Comparison of ENCODE assay signal across 8 cellular contexts in the genomic region with DNA sequence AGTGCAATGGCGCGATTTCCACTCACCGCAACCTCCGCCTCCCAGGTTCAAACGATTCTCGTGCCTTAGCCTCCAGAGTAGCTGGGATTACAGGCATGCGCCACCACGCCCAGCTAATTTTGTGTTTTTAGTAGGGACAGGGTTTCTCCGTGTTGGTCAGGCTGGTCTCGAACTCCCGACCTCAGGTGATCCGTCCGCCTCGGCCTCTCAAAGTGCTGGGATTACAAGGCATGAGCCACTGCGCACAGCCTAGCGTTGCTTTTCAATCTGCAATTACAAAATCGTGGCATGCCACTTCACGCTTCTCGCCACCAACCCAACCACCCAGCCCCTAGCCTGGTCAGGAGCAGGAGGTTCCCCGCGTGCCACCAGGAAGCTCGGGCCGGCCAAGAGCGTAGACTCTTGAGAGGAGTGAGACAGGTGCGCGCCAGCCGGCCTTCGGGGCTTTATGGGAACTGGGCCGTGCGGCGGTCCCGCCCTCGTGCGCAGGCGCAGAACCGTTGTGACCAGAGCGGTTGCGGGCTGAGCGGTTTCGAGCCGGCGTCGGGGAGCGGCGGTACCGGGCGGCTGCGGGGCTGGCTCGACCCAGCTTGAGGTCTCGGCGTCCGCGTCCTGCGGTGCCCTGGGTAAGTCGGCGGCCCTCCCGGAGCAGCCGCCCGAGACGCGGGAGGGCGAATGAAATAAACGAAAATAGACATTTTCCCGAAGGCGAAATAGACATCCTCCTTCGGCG. TPM values are rescaled to one million over a fixed set of nuclear protein-coding genes. Genes with fewer than 3 reads are reported as not detected.
DNase-seq lines count a peak whose midpoint lies in the region; ATAC-seq and TF ChIP-seq lines count a peak whose summit lies in the region.

A gene (plus strand): TSS at position 500 of the 733 bp plus-strand sequence. CDS start 530 bp downstream, outside the sequence.

- H3K4me3 ChIP-seq in BLaER1, result peak within 1 kb of the TSS; percentile 71
- H3K4me3 ChIP-seq in WERI-Rb-1 (ENCODE audit: low read depth, low read length), result peak within 1 kb of the TSS; percentile 94
- H3K4me3 ChIP-seq in mammary epithelial cell (replicated peaks in 1 of 3; ENCODE audit: insufficient read depth in 1 of 3, low read depth in 2 of 3, low read length in 3 of 3), result peak within 1 kb of the TSS; percentile 48 to 56 (median 51)
- peak within 1 kb of the TSS; percentile 60 to 82 (median 75) for H3K4me3 ChIP-seq in skeletal muscle tissue (ENCODE audit: low read length in 3 of 3)

- in situ Hi-C loops in mammary epithelial cell (cut with MboI; ENCODE audit: low sequenced_read_pairs in 2 of 2), result no loop called here

- intact Hi-C loops in mammary epithelial cell (cut with micrococcal nuclease), result no loop called here

- H3K9me3 ChIP-seq in BLaER1 (peaks cover 19% of the 10 kb centered on the region), WERI-Rb-1 (ENCODE audit: severe bottlenecking) (no peaks in the 10 kb centered on the region), mammary epithelial cell (replicated peaks; ENCODE audit: insufficient read depth, low read length) (no peaks in the 10 kb centered on the region), skeletal muscle tissue (ENCODE audit: control insufficient read depth in 3 of 3, low read length in 3 of 3) (no peaks in the 10 kb centered on the region)

- H3K27me3 ChIP-seq in BLaER1, result peaks cover 60% of the 10 kb centered on the region
- H3K27me3 ChIP-seq in WERI-Rb-1 (ENCODE audit: insufficient read depth, low read depth, severe bottlenecking), result no peaks in the 10 kb centered on the region
- H3K27me3 ChIP-seq in mammary epithelial cell (ENCODE audit: insufficient read depth, low read length), result peaks cover 3% of the 10 kb centered on the region
- peaks cover 0 to 11% (median 3%) of the 10 kb centered on the region in 3 donors for H3K27me3 ChIP-seq in skeletal muscle tissue (ENCODE audit: control insufficient read depth in 3 of 3, insufficient read depth in 3 of 3, low read length in 3 of 3)

- H3K27ac ChIP-seq in BLaER1 (no peak within 1 kb of the TSS), WERI-Rb-1 (peak within 1 kb of the TSS; percentile 88), mammary epithelial cell (ENCODE audit: insufficient read depth, low read depth, low read length) (no peak within 1 kb of the TSS), skeletal muscle tissue (ENCODE audit: low read depth, low read length) (no peak within 1 kb of the TSS)

- peak within 1 kb of the TSS; percentile 92 for H2AFZ ChIP-seq in mammary epithelial cell (ENCODE audit: low read depth, low read length)

- CTCF ChIA-PET in mammary epithelial cell (lab: Charles Lee; ENCODE audit: low non-redundant PET), result interaction anchor here (0.5 to 0.6 kb wide), 2 partner anchors 8 to 58 kb away, joined by 3 to 5 read pairs; no protein-coding TSS in a partner anchor

- no TSS peak for BruUV-seq in mammary epithelial cell (replicated peaks; lab: Mats Ljungman, UMichigan)

- peak; percentile 67 for ATAC-seq in GM21723 (IDR thresholded peaks at IDR 0.05; ENCODE audit: unreplicated experiment)
- no peak for ATAC-seq in HG02763 (IDR thresholded peaks at IDR 0.05; ENCODE audit: unreplicated experiment)

- no peaks in the 10 kb centered on the region for H3K36me3 ChIP-seq in BLaER1
- peaks cover 33% of the 10 kb centered on the region for H3K36me3 ChIP-seq in WERI-Rb-1
- H3K36me3 ChIP-seq in mammary epithelial cell (ENCODE audit: insufficient read depth, low read length), result no peaks in the 10 kb centered on the region
- H3K36me3 ChIP-seq in skeletal muscle tissue (ENCODE audit: control insufficient read depth in 3 of 3, insufficient read depth in 3 of 3, low read length in 3 of 3), result no peaks in the 10 kb centered on the region

- H4K20me1 ChIP-seq in BLaER1 (0 out of 2 replicates have a peak, but pooled peaks cover 6% of the 10 kb centered on the region), mammary epithelial cell (ENCODE audit: insufficient read depth, low read length) (no peaks in the 10 kb centered on the region)

- H3K4me2 ChIP-seq in BLaER1 (peak within 1 kb of the TSS; percentile 79), mammary epithelial cell (ENCODE audit: insufficient read depth, low read depth, low read length) (peak within 1 kb of the TSS; percentile 96)

- H3K9ac ChIP-seq in BLaER1 (peak within 1 kb of the TSS; percentile 55; the same call in 1 of the 2 replicates), mammary epithelial cell (ENCODE audit: insufficient read depth, low read length) (no peak within 1 kb of the TSS), skeletal muscle tissue (ENCODE audit: low read depth in 1 of 3, low read length in 3 of 3) (peak within 1 kb of the TSS; percentile 61 to 82 (median 68))

- H3K4me1 ChIP-seq in BLaER1 (peaks cover 31% of the 10 kb centered on the region), mammary epithelial cell (ENCODE audit: insufficient read depth, low read length) (peaks cover 5% of the 10 kb centered on the region), skeletal muscle tissue (ENCODE audit: control insufficient read depth in 3 of 3, insufficient read depth in 3 of 3, low read length in 3 of 3) (peaks cover 6 to 7% (median 7%) of the 10 kb centered on the region in 3 donors)

- no peaks in the 10 kb centered on the region for H3K79me2 ChIP-seq in mammary epithelial cell (ENCODE audit: insufficient read depth, low read length)

- dilution Hi-C loops in mammary epithelial cell (cut with HindIII; ENCODE audit: low sequenced_read_pairs), result no loop called here

- no peak for TF ChIP-seq CTCF in WERI-Rb-1 (IDR thresholded peaks at IDR 0.05; ENCODE audit: low read depth, low read length)
- TF ChIP-seq CTCF in mammary epithelial cell (conservative IDR thresholded peaks at IDR 0.05 in 1 of 2, IDR thresholded peaks at IDR 0.05 in 1 of 2; ENCODE audit: extremely low read depth in 1 of 2, insufficient read depth in 1 of 2, low read depth in 1 of 2, low read length in 2 of 2), result no peak

- 72% methylated on average over 20 of the region's 67 CpGs for WGBS in mammary epithelial cell (ENCODE audit: low coverage, missing lambda C conversion rate)

- peak; percentile 84 for DNase-seq in NCI-H2081 treated with DMSO at 0.1 percent for 48 hours (lab: John Stamatoyannopoulos, UW)
- DNase-seq in WERI-Rb-1, result peak; percentile 94
- peak; percentile 40 for DNase-seq in mammary epithelial cell
- DNase-seq in iPS-NIHi11 (ENCODE audit: low spot score), result peak; percentile 91

RNA-seq across cellular contexts. Expression of the gene that starts here (rescaled TPM):
- under 1 TPM in 1 of 2 donors, not detected in 1; 0.50 TPM for total RNA-seq in mammary epithelial cell
- 0.32 TPM for polyA plus RNA-seq in mammary epithelial cell
- polyA minus RNA-seq in mammary epithelial cell, result not detected
- total RNA-seq in skeletal muscle tissue, result 3.7 TPM

Comparison
In these comparisons a context has a peak if more than half of its experiments do, and no peak if none do; other contexts are left out.
1. Peak in DNase-seq, H3K4me3 ChIP-seq and H3K4me2 ChIP-seq in mammary epithelial cell; RNA of the gene not detected or under 1 TPM.
2. DNase-seq: peak in every context shown above with its lines; median percentile 94 in WERI-Rb-1; 91 in iPS-NIHi11; 84 in NCI-H2081 treated with DMSO at 0.1 percent for 48 hours; 40 in mammary epithelial cell.